In genomic region chr22:22176929-22177616, GRCh38 we compare ENCODE assay signal across 27 cellular contexts.
"Had no signal": no experiment of that assay in that cellular context is flagged by ENCODE, and none has a peak within 500 bp of the region (broad histone marks: within the 10 kb centered on the region; RNA-seq: fewer than 3 reads in every experiment).

No MANE protein-coding gene starts in this region.

- H3K4me1 ChIP-seq: left lung, lower lobe of right lung, prostate gland, suprapubic skin, tibial artery, upper lobe of right lung had no signal

- H3K4me3 Mint-ChIP-seq: immature natural killer cell; natural killer cell; stimulated activated effector memory CD8-positive, alpha-beta T cell treated with anti-CD3 and anti-CD28 coated beads, Interleukin-12 subunit alpha, Interleukin-12 subunit beta, amount 100 ng/mL, for 72 hours; stimulated activated naive CD8-positive, alpha-beta T cell treated with anti-CD3 and anti-CD28 coated beads, Interleukin-15, Interleukin-2, amounts not matched to agents 100 ng/mL and 50 ng/mL, for 24 hours had no signal

- H3K36me3 Mint-ChIP-seq: immature natural killer cell; natural killer cell; stimulated activated effector memory CD8-positive, alpha-beta T cell treated with anti-CD3 and anti-CD28 coated beads, Interleukin-12 subunit alpha, Interleukin-12 subunit beta, amount 100 ng/mL, for 72 hours had no signal

- H3K27ac Mint-ChIP-seq: immature natural killer cell; natural killer cell; stimulated activated effector memory CD8-positive, alpha-beta T cell treated with anti-CD3 and anti-CD28 coated beads, Interleukin-12 subunit alpha, Interleukin-12 subunit beta, amount 100 ng/mL, for 72 hours; stimulated activated naive CD8-positive, alpha-beta T cell treated with anti-CD3 and anti-CD28 coated beads, Interleukin-15, Interleukin-2, amounts not matched to agents 100 ng/mL and 50 ng/mL, for 24 hours had no signal

- H3K4me1 Mint-ChIP-seq: immature natural killer cell; natural killer cell; stimulated activated effector memory CD8-positive, alpha-beta T cell treated with anti-CD3 and anti-CD28 coated beads, Interleukin-12 subunit alpha, Interleukin-12 subunit beta, amount 100 ng/mL, for 72 hours had no signal

- H3K36me3 ChIP-seq: left lung, lower lobe of right lung, ovary, prostate gland, suprapubic skin, thoracic aorta, tibial artery, upper lobe of right lung had no signal

- H3K4me3 ChIP-seq: left lung, lower lobe of right lung, ovary, prostate gland, skin epidermis, suprapubic skin, thoracic aorta, tibial artery, upper lobe of right lung had no signal

- ATAC-seq: left colon; left lung; lower lobe of right lung; natural killer cell; right cardiac atrium; sciatic nerve; stimulated activated effector memory CD8-positive, alpha-beta T cell treated with anti-CD3 and anti-CD28 coated beads, Interleukin-12 subunit alpha, Interleukin-12 subunit beta, amount 100 ng/mL, for 72 hours; upper lobe of right lung had no signal

- H3K9me3 ChIP-seq: left lung, lower lobe of right lung, ovary, prostate gland, suprapubic skin, thoracic aorta, tibial artery, upper lobe of right lung had no signal

- H3K27ac ChIP-seq: left lung, lower lobe of right lung, ovary, prostate gland, skin epidermis, suprapubic skin, thoracic aorta, tibial artery, upper lobe of right lung had no signal

- DNase-seq: hypothalamus; immature natural killer cell; kidney; left colon; left lung; lower lobe of right lung; mammary epithelial cell; mesenchymal stem cell; natural killer cell; ovary; posterior cingulate gyrus; retina; right cardiac atrium; stimulated activated CD4-positive, alpha-beta T cell treated with anti-CD3 and anti-CD28 coated beads, Interleukin-12 subunit alpha, Interleukin-12 subunit beta, amount 100 ng/mL, for 4 hours; stimulated activated CD4-positive, alpha-beta T cell treated with anti-CD3 and anti-CD28 coated beads, Interleukin-15, amount 100 ng/mL, for 24 hours; stimulated activated CD4-positive, alpha-beta T cell treated with anti-CD3 and anti-CD28 coated beads, Interleukin-4, amount 100 ng/mL, for 24 hours; tibial artery; upper lobe of right lung had no signal

- H3K27me3 ChIP-seq: ovary had no signal

- H3K9me3 Mint-ChIP-seq: immature natural killer cell; natural killer cell; stimulated activated effector memory CD8-positive, alpha-beta T cell treated with anti-CD3 and anti-CD28 coated beads, Interleukin-12 subunit alpha, Interleukin-12 subunit beta, amount 100 ng/mL, for 72 hours; stimulated activated naive CD8-positive, alpha-beta T cell treated with anti-CD3 and anti-CD28 coated beads, Interleukin-15, Interleukin-2, amounts not matched to agents 100 ng/mL and 50 ng/mL, for 24 hours had no signal

- FAIRE-seq: islet of Langerhans, kidney, urothelium cell line had no signal
